Comparison of ENCODE assay signal across 18 cellular contexts in the genomic region with DNA sequence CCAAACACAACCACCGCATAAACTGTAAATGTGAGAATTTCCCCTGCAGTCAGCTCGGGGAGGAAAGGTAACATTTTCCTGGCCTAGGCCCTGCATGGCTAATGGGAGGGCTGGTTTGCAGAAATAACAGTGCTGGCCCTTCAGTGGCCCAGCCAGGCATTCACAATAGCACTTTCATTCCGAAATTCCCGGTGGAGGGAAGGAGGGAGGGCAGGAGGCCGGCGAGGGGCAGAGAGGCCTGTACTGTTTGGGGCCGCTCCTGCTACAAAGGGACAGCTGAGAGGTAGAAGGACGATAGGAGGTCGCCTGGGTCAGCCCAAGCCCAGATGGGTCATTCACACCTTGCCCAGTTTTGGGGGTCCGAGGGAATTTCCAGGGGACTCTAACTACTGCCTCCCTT. TPM values are rescaled to one million over a fixed set of nuclear protein-coding genes. Genes with fewer than 3 reads are reported as not detected.
A peak's percentile ranks its signal among the peaks of the same experiment; 100 is the strongest.
DNase-seq lines count a peak whose midpoint lies in the region; ATAC-seq, FAIRE-seq and TF ChIP-seq lines count a peak whose summit lies in the region.
"Had no signal": no experiment of that assay in that cellular context is flagged by ENCODE, and none has a peak within 500 bp of the region (broad histone marks: within the 10 kb centered on the region; RNA-seq: fewer than 3 reads in every experiment).

No MANE protein-coding gene starts in this region.

- no peak overlapping the region for H3K4me2 ChIP-seq in HepG2 (ENCODE audit: low read depth, low read length)
- H3K4me2 ChIP-seq: A549, KMS-11 had no signal

- H3K79me2 ChIP-seq in HepG2 (ENCODE audit: insufficient read depth, low read length), result no peaks in the 10 kb centered on the region

- DNase-seq in natural killer cell treated with Interleukin-12 subunit alpha and Interleukin-12 subunit beta and Interleukin-15 and Interleukin-18, amount 100 ng/mL, for 72 hours (ENCODE audit: low spot score), result peak; percentile 25
- DNase-seq in natural killer cell (no peak), HepG2 (ENCODE audit: low spot score) (no peak), posterior cingulate gyrus (peak in 6 of 10 donors; percentile 23 to 84 (median 64)), aorta (peak; percentile 38 to 59), NAMALWA (ENCODE audit: low spot score) (no peak)
- DNase-seq in CD8-positive, alpha-beta memory T cell, result no peak
- DNase-seq: DMS79 treated with DMSO at 0.1 percent for 48 hours, GDM1, GOT3, MG63, NCI-H1105, NCI-H1694 treated with DMSO at 0.1 percent for 48 hours, NCI-H446, PC-3 had no signal

- no peak for ATAC-seq in natural killer cell treated with Interleukin-12 subunit alpha and Interleukin-12 subunit beta and Interleukin-15 and Interleukin-18, amount 100 ng/mL, for 72 hours
- ATAC-seq in natural killer cell (no peak), HepG2 (no peak), aorta (ENCODE audit: low FRiP score) (no peak), HG03442 (IDR thresholded peaks at IDR 0.05; ENCODE audit: unreplicated experiment) (no peak)
- ATAC-seq: PC-3 had no signal

- H3K9me3 Mint-ChIP-seq in natural killer cell treated with Interleukin-12 subunit alpha and Interleukin-12 subunit beta and Interleukin-15 and Interleukin-18, amount 100 ng/mL, for 72 hours, result no peaks in the 10 kb centered on the region
- H3K9me3 Mint-ChIP-seq in natural killer cell, result no peaks in the 10 kb centered on the region
- H3K9me3 Mint-ChIP-seq in CD8-positive, alpha-beta memory T cell, result no peaks in the 10 kb centered on the region

- no peaks in the 10 kb centered on the region for H3K36me3 ChIP-seq in HepG2 (replicated peaks in 1 of 2; ENCODE audit: control insufficient read depth in 1 of 2, insufficient read depth in 2 of 2, low read length in 2 of 2)
- H3K36me3 ChIP-seq in aorta (ENCODE audit: control insufficient read depth in 1 of 2, insufficient read depth in 2 of 2, low read length in 1 of 2), result no peaks in the 10 kb centered on the region
- H3K36me3 ChIP-seq in CD8-positive, alpha-beta memory T cell (ENCODE audit: insufficient read depth, low read length), result no peaks in the 10 kb centered on the region

- H3K4me3 ChIP-seq in HepG2 (replicated peaks in 1 of 3; ENCODE audit: insufficient read depth in 1 of 3, low read depth in 2 of 3, low read length in 3 of 3), result no peak overlapping the region
- no peak overlapping the region for H3K4me3 ChIP-seq in aorta (ENCODE audit: low read length in 2 of 2)
- no peak overlapping the region for H3K4me3 ChIP-seq in CD8-positive, alpha-beta memory T cell (ENCODE audit: low read length)
- H3K4me3 ChIP-seq: A549, MG63 had no signal

- no peak for TF ChIP-seq CTCF in natural killer cell (IDR thresholded peaks at IDR 0.05)
- TF ChIP-seq CTCF in HepG2 (CRISPR knock-in tag; IDR thresholded peaks at IDR 0.05), result no peak

- no peak for TF ChIP-seq RAD21 in HepG2 (CRISPR knock-in tag; IDR thresholded peaks at IDR 0.05)

- H2AFZ ChIP-seq in HepG2 (ENCODE audit: low read length), result no peak overlapping the region

- 6% methylated on average over 9 of the region's 10 CpGs for WGBS in HepG2 (ENCODE audit: low lambda C conversion rate)
- WGBS in aorta, 2 donors, result 53 to 59% methylated on average over 10 of the region's 10 CpGs

- H3K27me3 Mint-ChIP-seq in natural killer cell treated with Interleukin-12 subunit alpha and Interleukin-12 subunit beta and Interleukin-15 and Interleukin-18, amount 100 ng/mL, for 72 hours, result no peaks in the 10 kb centered on the region
- H3K27me3 Mint-ChIP-seq in natural killer cell (ENCODE audit: low read depth in 2 of 2), result no peaks in the 10 kb centered on the region
- H3K27me3 Mint-ChIP-seq in CD8-positive, alpha-beta memory T cell, result peaks cover 0 to under 1% of the 10 kb centered on the region in 2 donors

- H3K27ac ChIP-seq in HepG2 (ENCODE audit: extremely low read length, insufficient read depth, low read length) (no peak overlapping the region), aorta (ENCODE audit: low read depth in 1 of 2, low read length in 2 of 2) (no peak overlapping the region)
- H3K27ac ChIP-seq in CD8-positive, alpha-beta memory T cell (ENCODE audit: low read depth, low read length), result no peak overlapping the region
- H3K27ac ChIP-seq: KMS-11 had no signal

- H3K4me1 Mint-ChIP-seq in natural killer cell treated with Interleukin-12 subunit alpha and Interleukin-12 subunit beta and Interleukin-15 and Interleukin-18, amount 100 ng/mL, for 72 hours (ENCODE audit: low read depth in 2 of 2), result peaks cover 0 to 4% of the 10 kb centered on the region in 2 donors
- H3K4me1 Mint-ChIP-seq in natural killer cell, result peaks cover 0 to 4% of the 10 kb centered on the region in 2 donors
- H3K4me1 Mint-ChIP-seq in CD8-positive, alpha-beta memory T cell, result peaks cover 0 to 3% (median 0%) of the 10 kb centered on the region in 3 donors

- peaks cover 24% of the 10 kb centered on the region for H3K4me1 ChIP-seq in HepG2 (ENCODE audit: insufficient read depth, low read length)
- no peaks in the 10 kb centered on the region for H3K4me1 ChIP-seq in aorta (ENCODE audit: control insufficient read depth in 1 of 2, insufficient read depth in 2 of 2, low read length in 2 of 2)
- no peaks in the 10 kb centered on the region for H3K4me1 ChIP-seq in CD8-positive, alpha-beta memory T cell (ENCODE audit: insufficient read depth, low read length)

- no peaks in the 10 kb centered on the region for H3K9me3 ChIP-seq in HepG2 (ENCODE audit: low read length)
- H3K9me3 ChIP-seq in aorta (ENCODE audit: control insufficient read depth, low read length), result no peaks in the 10 kb centered on the region
- H3K9me3 ChIP-seq in CD8-positive, alpha-beta memory T cell (ENCODE audit: low read length), result no peaks in the 10 kb centered on the region
- H3K9me3 ChIP-seq: A549, MG63 had no signal

- TF ChIP-seq POLR2A in HepG2 (IDR thresholded peaks at IDR 0.05; ENCODE audit: insufficient read depth in 1 of 2, low read depth in 2 of 2, low read length in 2 of 2), result no peak

- CTCF ChIA-PET in HepG2 (lab: Yijun Ruan, JAX; ENCODE audit: low intra/inter-chr PET ratio, low total read pairs), result interaction anchor here (2.3 to 2.8 kb wide), 2 partner anchors 212 to 443 kb away, joined by 10 to 20 read pairs; no protein-coding TSS in a partner anchor
- CTCF ChIA-PET in CD8-positive, alpha-beta memory T cell (lab: Charles Lee), result interaction anchor here (0.8 to 1.1 kb wide), 2 partner anchors 21 kb away, joined by 3 to 4 read pairs; no protein-coding TSS in a partner anchor

- POLR2A ChIA-PET in HepG2 (lab: Yijun Ruan, JAX), result no interaction called here
- POLR2A ChIA-PET in CD8-positive, alpha-beta memory T cell (lab: Charles Lee), result no interaction called here

- no peak for FAIRE-seq in HepG2 (lab: Jason Lieb, UNC)
- FAIRE-seq: A549 had no signal

- BruUV-seq in HepG2 (replicated peaks; lab: Mats Ljungman, UMichigan), result no TSS peak

- H4K20me1 ChIP-seq in HepG2 (ENCODE audit: insufficient read depth, low read length), result peaks cover 7% of the 10 kb centered on the region; the same call in 1 of the 2 replicates

- intact Hi-C loops in natural killer cell (cut with micrococcal nuclease) (loop anchor here (5.0 kb wide), 1 partner anchor 589 kb away; no protein-coding TSS in a partner anchor), HepG2 (cut with micrococcal nuclease; ENCODE audit: unreplicated experiment) (loop anchor here (2.0 kb wide), 1 partner anchor 588 kb away; no protein-coding TSS in a partner anchor), posterior cingulate gyrus (cut with DNase I) (loop anchor here (5.0 kb wide), 1 partner anchor 334 kb away; no protein-coding TSS in a partner anchor), aorta (cut with DNase I) (no loop called here)

- H3K9ac ChIP-seq in HepG2 (ENCODE audit: insufficient read depth, low read depth, low read length), result no peak overlapping the region
- H3K9ac ChIP-seq: KMS-11 had no signal

- no peak overlapping the region for H3K4me3 Mint-ChIP-seq in natural killer cell treated with Interleukin-12 subunit alpha and Interleukin-12 subunit beta and Interleukin-15 and Interleukin-18, amount 100 ng/mL, for 72 hours
- no peak overlapping the region for H3K4me3 Mint-ChIP-seq in natural killer cell
- no peak overlapping the region for H3K4me3 Mint-ChIP-seq in CD8-positive, alpha-beta memory T cell

- in situ Hi-C loops in HepG2 (cut with HindIII; ENCODE audit: extremely low pct_ligation_motif_present, low pct_unique_long_range_greater_than_20kb), result no loop called here

- H3K27me3 ChIP-seq in HepG2 (ENCODE audit: control insufficient read depth in 1 of 2, insufficient read depth in 2 of 2, low read length in 2 of 2) (peaks cover 16 to 85% of the 10 kb centered on the region in 2 experiments), aorta (ENCODE audit: control insufficient read depth in 1 of 2, insufficient read depth in 2 of 2, low read length in 1 of 2) (no peaks in the 10 kb centered on the region)
- H3K27me3 ChIP-seq in CD8-positive, alpha-beta memory T cell (ENCODE audit: insufficient read depth, low read length, poor library complexity, severe bottlenecking), result no peaks in the 10 kb centered on the region
- H3K27me3 ChIP-seq: MG63 had no signal

- no peaks in the 10 kb centered on the region for H3K36me3 Mint-ChIP-seq in natural killer cell treated with Interleukin-12 subunit alpha and Interleukin-12 subunit beta and Interleukin-15 and Interleukin-18, amount 100 ng/mL, for 72 hours
- H3K36me3 Mint-ChIP-seq in natural killer cell, result no peaks in the 10 kb centered on the region
- no peaks in the 10 kb centered on the region for H3K36me3 Mint-ChIP-seq in CD8-positive, alpha-beta memory T cell

- no peak overlapping the region for H3K27ac Mint-ChIP-seq in natural killer cell treated with Interleukin-12 subunit alpha and Interleukin-12 subunit beta and Interleukin-15 and Interleukin-18, amount 100 ng/mL, for 72 hours
- no peak overlapping the region for H3K27ac Mint-ChIP-seq in natural killer cell
- H3K27ac Mint-ChIP-seq in CD8-positive, alpha-beta memory T cell, result peak overlapping the region in 1 of 8 donors; percentile 70

- TF ChIP-seq EP300 in HepG2 (IDR thresholded peaks at IDR 0.05; ENCODE audit: low read depth in 2 of 2, low read length in 2 of 2), result no peak
- no peak for TF ChIP-seq EP300 in HepG2 (CRISPR knock-in tag; IDR thresholded peaks at IDR 0.05; ENCODE audit: borderline replicate concordance)

RNA-seq across cellular contexts. Expression of a gene that starts 11.3 kb away (rescaled TPM):
- not detected for total RNA-seq in natural killer cell treated with Interleukin-12 subunit alpha and Interleukin-12 subunit beta and Interleukin-15 and Interleukin-18, amount 100 ng/mL, for 72 hours
- total RNA-seq in natural killer cell (not detected), HepG2 (2016; rRNA removed; fragmentation: Illumina TruSeq; extraction: Trizol) (0.06 and 0.07 TPM in 2 replicates), aorta (10 to 100 TPM in 1 of 2 donors, 1 to 10 TPM in 1; 8.8 to 12.9 TPM)
- total RNA-seq in HepG2 (2016; cell fraction: cytosol; rRNA removed; fragmentation: Illumina TruSeq; extraction: Trizol; ENCODE audit: low read depth), result not detected in 2 replicates
- total RNA-seq in HepG2 (2016; cell fraction: insoluble cytoplasmic fraction; rRNA removed; fragmentation: Illumina TruSeq; extraction: Trizol), result 0.32 TPM in 1 of 2 replicates, not detected in the other
- 0.09 TPM in 1 of 2 replicates, not detected in the other for total RNA-seq in HepG2 (2016; cell fraction: membrane; rRNA removed; fragmentation: Illumina TruSeq; extraction: Trizol)
- 0.12 and 0.13 TPM in 2 replicates for total RNA-seq in HepG2 (2016; cell fraction: nucleus; rRNA removed; fragmentation: Illumina TruSeq; extraction: Trizol)
- polyA plus RNA-seq in HepG2 (2011; rRNA removed) (0.04 and 0.05 TPM in 2 replicates), aorta (1 to 10 TPM; 1.4 to 2.0 TPM)
- 0.03 and 0.09 TPM in 2 replicates for polyA plus RNA-seq in HepG2 (2011; cell fraction: cytosol; rRNA removed)
- polyA plus RNA-seq in HepG2 (2011; cell fraction: nucleus; rRNA removed), result 0.50 and 0.79 TPM in 2 replicates
- polyA plus RNA-seq in HepG2 (2012), result not detected in 2 replicates
- not detected in 2 replicates for polyA plus RNA-seq in HepG2 (2016; cell fraction: cytosol; fragmentation: Illumina TruSeq; extraction: Trizol; ENCODE audit: low read depth)
- 0.05 and 0.11 TPM in 2 replicates for polyA plus RNA-seq in HepG2 (2016; cell fraction: insoluble cytoplasmic fraction; fragmentation: Illumina TruSeq; extraction: Trizol; ENCODE audit: low read depth)
- 0.07 TPM in 1 of 2 replicates, not detected in the other for polyA plus RNA-seq in HepG2 (2016; cell fraction: membrane; fragmentation: Illumina TruSeq; extraction: Trizol; ENCODE audit: low read depth)
- 0.26 and 0.88 TPM in 2 replicates for polyA plus RNA-seq in HepG2 (2016; cell fraction: nucleus; fragmentation: Illumina TruSeq; extraction: Trizol; ENCODE audit: insufficient read depth, low read depth)
- 0.34 and 5.5 TPM in 2 replicates for polyA minus RNA-seq in HepG2 (2011; rRNA and poly(A)+ RNA removed; ENCODE audit: low replicate concordance)
- 0.18 TPM in 1 of 2 replicates, not detected in the other for polyA minus RNA-seq in HepG2 (2011; cell fraction: cytosol; rRNA and poly(A)+ RNA removed)
- polyA minus RNA-seq in HepG2 (2011; cell fraction: nucleus; rRNA and poly(A)+ RNA removed), result 0.25 and 0.26 TPM in 2 replicates
- not detected for total RNA-seq in CD8-positive, alpha-beta memory T cell
- not detected for polyA plus RNA-seq in CD8-positive, alpha-beta memory T cell

Comparison
In these comparisons a context has a peak if more than half of its experiments do, and no peak if none do; other contexts are left out.
1. DNase-seq: peak in natural killer cell treated with Interleukin-12 subunit alpha and Interleukin-12 subunit beta and Interleukin-15 and Interleukin-18, amount 100 ng/mL, for 72 hours (single experiment), posterior cingulate gyrus (6 of 10) and aorta (2 of 2); none in natural killer cell (single experiment), HepG2 (single experiment), NAMALWA (single experiment) and CD8-positive, alpha-beta memory T cell (0 of 5).
2. RNA of a gene that starts 11.3 kb away (total RNA-seq): 8.8 to 12.9 TPM in aorta; 0.06 to 0.32 TPM in HepG2, not detected in CD8-positive, alpha-beta memory T cell, not detected in natural killer cell treated with Interleukin-12 subunit alpha and Interleukin-12 subunit beta and Interleukin-15 and Interleukin-18, amount 100 ng/mL, for 72 hours and not detected in natural killer cell; every median in the first group is over 4 times any median in the second.
3. intact Hi-C loops: an anchor here in natural killer cell (5.0 kb wide), HepG2 (2.0 kb wide) and posterior cingulate gyrus (5.0 kb wide); none called in aorta.